1 cellular context compared by ENCODE assay signal in genomic region chr19:5967994-5968430, GRCh38.
TF ChIP-seq lines count a peak whose summit lies in the region.

No MANE protein-coding gene starts in this region.

TF ChIP-seq in HepG2, 621 proteins besides CTCF, POLR2A, EP300 and RAD21 (continued from another document):
- TF ChIP-seq USF2 (IDR thresholded peaks at IDR 0.05; ENCODE audit: low read depth, low read length) (no peak), USF2 (CRISPR knock-in tag; IDR thresholded peaks at IDR 0.05; ENCODE audit: borderline replicate concordance) (no peak), TIGD3 (CRISPR knock-in tag; IDR thresholded peaks at IDR 0.05; ENCODE audit: borderline replicate concordance) (no peak), CENPT (CRISPR knock-in tag; IDR thresholded peaks at IDR 0.05; ENCODE audit: low read depth) (no peak), ZNF296 (CRISPR knock-in tag; conservative IDR thresholded peaks at IDR 0.05) (no peak), ZNF354B (CRISPR knock-in tag; IDR thresholded peaks at IDR 0.05) (no peak), HNRNPH1 (optimal IDR thresholded peaks at IDR 0.05; ENCODE audit: low read depth, low read length) (no peak), HNF4A (CRISPR knock-in tag; IDR thresholded peaks at IDR 0.05) (no peak), ZNF567 (CRISPR knock-in tag; IDR thresholded peaks at IDR 0.05; ENCODE audit: borderline replicate concordance) (no peak), SMAD9 (CRISPR knock-in tag; IDR thresholded peaks at IDR 0.05) (no peak), RFX5 (IDR thresholded peaks at IDR 0.05; ENCODE audit: low read depth, low read length) (no peak), CC2D1A (CRISPR knock-in tag; IDR thresholded peaks at IDR 0.05) (no peak), NFE2 (CRISPR knock-in tag; IDR thresholded peaks at IDR 0.05) (no peak), ZNF800 (CRISPR knock-in tag; IDR thresholded peaks at IDR 0.05) (no peak), ZNF367 (CRISPR knock-in tag; IDR thresholded peaks at IDR 0.05; ENCODE audit: borderline replicate concordance) (no peak), ZNF224 (CRISPR knock-in tag; IDR thresholded peaks at IDR 0.05) (no peak), ZFP91 (CRISPR knock-in tag; IDR thresholded peaks at IDR 0.05; ENCODE audit: borderline replicate concordance) (no peak), GATAD1 (CRISPR knock-in tag; IDR thresholded peaks at IDR 0.05) (peak; percentile 14; the same call in 1 of the 2 replicates), SP4 (CRISPR knock-in tag; IDR thresholded peaks at IDR 0.05) (peak; percentile 39; the same call in 1 of the 2 replicates), ZNF883 (CRISPR knock-in tag; IDR thresholded peaks at IDR 0.05; ENCODE audit: not compliant biosample characterization) (no peak), RXRB (CRISPR knock-in tag; IDR thresholded peaks at IDR 0.05; ENCODE audit: borderline replicate concordance) (no peak), SMAD3 (CRISPR knock-in tag; IDR thresholded peaks at IDR 0.05) (no peak), RBM22 (optimal IDR thresholded peaks at IDR 0.05; ENCODE audit: low read length) (no peak), ZNF12 (CRISPR knock-in tag; IDR thresholded peaks at IDR 0.05) (peak; percentile 82), HES4 (CRISPR knock-in tag; IDR thresholded peaks at IDR 0.05; ENCODE audit: borderline replicate concordance) (no peak), THAP11 (CRISPR knock-in tag; IDR thresholded peaks at IDR 0.05) (0 out of 2 replicates have a peak, but pooled peaks have one; percentile 20), ATAD3A (CRISPR knock-in tag; IDR thresholded peaks at IDR 0.05) (no peak), SOX13 (IDR thresholded peaks at IDR 0.05) (no peak), SOX13 (CRISPR knock-in tag; conservative IDR thresholded peaks at IDR 0.05 in 1 of 2, IDR thresholded peaks at IDR 0.05 in 1 of 2) (no peak), ZNF101 (CRISPR knock-in tag; IDR thresholded peaks at IDR 0.05; ENCODE audit: borderline replicate concordance, low read depth) (no peak), HOXA3 (CRISPR knock-in tag; IDR thresholded peaks at IDR 0.05) (no peak), ZNF605 (CRISPR knock-in tag; IDR thresholded peaks at IDR 0.05) (0 out of 2 replicates have a peak, but pooled peaks have one; percentile 17), AFF4 (CRISPR knock-in tag; IDR thresholded peaks at IDR 0.05) (no peak), ZNF256 (CRISPR knock-in tag; conservative IDR thresholded peaks at IDR 0.05) (no peak), ZGPAT (CRISPR knock-in tag; IDR thresholded peaks at IDR 0.05) (no peak), GATA4 (IDR thresholded peaks at IDR 0.05; ENCODE audit: borderline replicate concordance, low read depth) (no peak), KMT2B (CRISPR knock-in tag; IDR thresholded peaks at IDR 0.05) (no peak), ZNF709 (CRISPR knock-in tag; IDR thresholded peaks at IDR 0.05) (no peak), SUZ12 (IDR thresholded peaks at IDR 0.05; ENCODE audit: low read depth, low read length) (no peak), ZNF660 (CRISPR knock-in tag; IDR thresholded peaks at IDR 0.05; ENCODE audit: borderline replicate concordance, low read depth) (no peak), MAFG (CRISPR knock-in tag; IDR thresholded peaks at IDR 0.05) (no peak), ELF1 (CRISPR knock-in tag; IDR thresholded peaks at IDR 0.05) (0 out of 2 replicates have a peak, but pooled peaks have one; percentile 29), GLMP (CRISPR knock-in tag; IDR thresholded peaks at IDR 0.05; ENCODE audit: borderline replicate concordance) (no peak), ZNF646 (CRISPR knock-in tag; IDR thresholded peaks at IDR 0.05) (no peak), ZNF615 (CRISPR knock-in tag; IDR thresholded peaks at IDR 0.05; ENCODE audit: borderline replicate concordance) (no peak)
